ENCODE assay signal across 25 cellular contexts in the genomic region with DNA sequence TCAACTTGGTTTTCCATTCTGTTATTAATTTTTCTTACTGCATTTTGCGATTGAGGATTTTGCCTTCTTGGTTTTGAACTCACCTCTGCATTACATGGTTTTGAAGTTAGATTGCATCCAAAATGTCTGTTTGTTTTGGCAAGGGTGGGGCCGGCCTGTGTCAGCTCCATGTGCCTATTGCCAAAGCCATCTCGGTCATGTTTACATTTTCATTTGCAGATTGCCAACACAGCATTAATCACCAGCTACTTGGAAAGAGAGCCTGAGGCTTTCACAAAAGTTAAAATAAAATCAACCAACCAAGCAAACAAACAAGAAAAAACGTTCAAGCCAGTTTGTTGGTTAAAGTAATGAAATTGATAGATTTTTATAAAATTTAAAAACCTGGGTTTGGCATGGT.
DNase-seq lines count a peak whose midpoint lies in the region; ATAC-seq and TF ChIP-seq lines count a peak whose summit lies in the region.
"Had no signal": no experiment of that assay in that cellular context is flagged by ENCODE, and none has a peak within 500 bp of the region (broad histone marks: within the 10 kb centered on the region; RNA-seq: fewer than 3 reads in every experiment).

No MANE protein-coding gene starts in this region.

- ATAC-seq in GM21423 (IDR thresholded peaks at IDR 0.05; ENCODE audit: unreplicated experiment) = no peak
- ATAC-seq: gastrocnemius medialis, upper lobe of right lung had no signal

- TF ChIP-seq CTCF in epithelial cell of esophagus (IDR thresholded peaks at IDR 0.05; ENCODE audit: insufficient read depth, low read depth, low read length, missing control alignments) (no peak), GM20000 (IDR thresholded peaks at IDR 0.05; ENCODE audit: extremely low read depth, missing control alignments) (no peak)

- H3K4me3 ChIP-seq in epithelial cell of esophagus (ENCODE audit: low read length) = no peak overlapping the region
- H3K4me3 ChIP-seq: BLaER1, gastrocnemius medialis, upper lobe of right lung had no signal

- DNase-seq in NCI-H748 (lab: John Stamatoyannopoulos, UW; ENCODE audit: unreplicated experiment) (peak; percentile 22), NCI-H748 treated with DMSO at 0.1 percent for 48 hours (lab: John Stamatoyannopoulos, UW) (no peak), NCI-H446 treated with DMSO at 0.1 percent for 48 hours (lab: John Stamatoyannopoulos, UW) (peak; percentile 56), epithelial cell of esophagus (ENCODE audit: low read depth) (peak; percentile 34), DMS153 (lab: John Stamatoyannopoulos, UW) (no peak), GM20000 (ENCODE audit: low spot score) (no peak)
- DNase-seq in stimulated activated CD4-positive, alpha-beta T cell treated with anti-CD3 and anti-CD28 coated beads, Interleukin-15, amount 100 ng/mL, for 24 hours = no peak
- DNase-seq: activated CD4-positive, alpha-beta memory T cell treated with anti-CD3 and anti-CD28 coated beads, Interleukin-2, amount 10 ng/mL, durations not matched to agents 7 days and 5 days; activated CD4-positive, CD25-positive, alpha-beta regulatory T cell; activated T-cell treated with anti-CD3 and anti-CD28 coated beads for 4 hours; erythroblast; gastrocnemius medialis; GF-D8; GOT3; KG1; kidney; mammary epithelial cell; NCI-H1048; nucleus accumbens; stimulated activated CD4-positive, alpha-beta T cell treated with anti-CD3 and anti-CD28 coated beads, Interleukin-12 subunit alpha, Interleukin-12 subunit beta, amount 100 ng/mL, for 4 hours; stimulated activated CD8-positive, alpha-beta memory T cell treated with anti-CD3 and anti-CD28 coated beads, Interleukin-4, amount 100 ng/mL, for 48 hours; T-helper 9 cell; upper lobe of right lung had no signal

Comparison
In these comparisons a context has a peak if more than half of its experiments do, and no peak if none do; other contexts are left out.
1. DNase-seq: peak in NCI-H748 (single experiment), NCI-H446 treated with DMSO at 0.1 percent for 48 hours (single experiment) and epithelial cell of esophagus (single experiment); none in NCI-H748 treated with DMSO at 0.1 percent for 48 hours (single experiment), stimulated activated CD4-positive, alpha-beta T cell treated with anti-CD3 and anti-CD28 coated beads, Interleukin-15, amount 100 ng/mL, for 24 hours (single experiment), DMS153 (single experiment) and GM20000 (single experiment).